ENCODE assay signal across 9 cellular contexts in the genomic region with DNA sequence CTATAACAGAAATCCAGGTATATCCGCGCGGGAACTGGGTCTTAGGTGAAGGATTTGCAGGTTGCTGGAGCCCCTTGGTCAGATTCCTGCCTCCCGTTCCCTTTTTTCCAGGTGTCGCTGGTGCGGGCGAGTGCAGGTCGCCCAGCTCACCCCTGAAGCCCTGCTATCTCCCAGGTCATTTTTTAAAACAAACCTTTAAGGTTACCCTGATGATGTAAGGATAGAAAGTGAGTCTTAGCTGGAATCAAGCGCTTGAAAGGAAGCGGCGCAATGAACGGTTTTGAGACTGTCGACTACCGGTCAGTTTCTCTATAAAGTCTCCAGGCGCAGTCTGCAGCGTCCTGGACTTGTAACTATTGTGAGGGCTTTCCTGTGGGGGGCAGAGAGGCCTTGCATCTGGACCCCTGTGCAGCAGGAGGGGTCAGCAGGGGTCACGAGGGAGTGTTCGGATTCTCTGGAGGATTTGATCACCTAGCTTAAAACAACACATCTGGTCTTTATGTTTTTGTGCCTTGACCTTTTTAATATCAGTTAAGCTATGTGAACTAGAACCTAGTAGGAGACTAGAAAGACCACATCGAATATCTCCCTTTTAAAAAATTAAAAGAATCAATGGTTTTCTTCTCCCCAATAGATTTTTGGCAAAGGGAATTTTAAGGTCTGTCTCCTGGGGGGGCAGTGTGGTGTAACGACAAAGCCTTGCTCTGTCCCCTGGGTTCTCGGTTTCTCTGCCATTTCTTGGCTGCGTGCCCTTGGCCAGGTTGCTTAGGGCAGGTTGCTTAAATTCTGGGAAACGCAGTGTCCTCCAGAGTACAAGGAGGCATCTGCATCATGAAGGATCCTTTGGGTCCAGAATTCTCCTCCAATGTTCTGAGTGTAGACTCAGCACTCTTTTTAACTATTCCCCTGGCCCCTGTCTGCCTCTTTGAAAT. TPM values are rescaled to one million over a fixed set of nuclear protein-coding genes. Genes with fewer than 3 reads are reported as not detected.
DNase-seq lines count a peak whose midpoint lies in the region; ATAC-seq and TF ChIP-seq lines count a peak whose summit lies in the region.
"Had no signal": no experiment of that assay in that cellular context is flagged by ENCODE, and none has a peak within 500 bp of the region (broad histone marks: within the 10 kb centered on the region; RNA-seq: fewer than 3 reads in every experiment).

No MANE protein-coding gene starts in this region.

- H2BK12ac ChIP-seq in mesenchymal stem cell (ENCODE audit: low read length in 2 of 2): no peak overlapping the region

- 15% methylated on average over 17 of the region's 23 CpGs for WGBS in mesenchymal stem cell

- H3K9me3 ChIP-seq in MG63 (no peaks in the 10 kb centered on the region), colonic mucosa (no peaks in the 10 kb centered on the region), mesenchymal stem cell (ENCODE audit: control insufficient read depth, low read length) (no peaks in the 10 kb centered on the region)

- peak overlapping the region in 1 of 2 experiments; percentile 31 for H3K23ac ChIP-seq in mesenchymal stem cell (ENCODE audit: low read length in 2 of 2)

- no peaks in the 10 kb centered on the region for H3K4me1 ChIP-seq in colonic mucosa
- H3K4me1 ChIP-seq in mesenchymal stem cell (ENCODE audit: control insufficient read depth, insufficient read depth, low read depth, low read length): peaks cover 31% of the 10 kb centered on the region

- H2AFZ ChIP-seq in mesenchymal stem cell (ENCODE audit: low read depth, low read length): no peak overlapping the region

- no peak overlapping the region for H3K14ac ChIP-seq in mesenchymal stem cell (ENCODE audit: low read length in 2 of 2)

- H2BK120ac ChIP-seq in mesenchymal stem cell (ENCODE audit: low read depth, low read length): no peak overlapping the region

- H4K8ac ChIP-seq in mesenchymal stem cell (ENCODE audit: low read length): no peak overlapping the region

- no peak overlapping the region for H2BK5ac ChIP-seq in mesenchymal stem cell (ENCODE audit: low read depth, low read length, poor library complexity, severe bottlenecking)

- H3K27ac ChIP-seq in colonic mucosa: no peak overlapping the region
- H3K27ac ChIP-seq in mesenchymal stem cell (ENCODE audit: low read length, poor library complexity, severe bottlenecking): no peak overlapping the region

- peak overlapping the region; percentile 98 for H3K4me2 ChIP-seq in mesenchymal stem cell (ENCODE audit: low read length, poor library complexity, severe bottlenecking)

- H4K91ac ChIP-seq in mesenchymal stem cell (ENCODE audit: low read length): no peak overlapping the region

- H2BK15ac ChIP-seq in mesenchymal stem cell (ENCODE audit: low read depth, poor library complexity, severe bottlenecking): no peak overlapping the region

- H3K79me1 ChIP-seq in mesenchymal stem cell (replicated peaks; ENCODE audit: low read length, poor library complexity, severe bottlenecking): no peaks in the 10 kb centered on the region

- ATAC-seq in HG02588 (IDR thresholded peaks at IDR 0.05; ENCODE audit: unreplicated experiment) (no peak), GM18861 (IDR thresholded peaks at IDR 0.05; ENCODE audit: unreplicated experiment) (no peak), GM18858 (IDR thresholded peaks at IDR 0.05; ENCODE audit: unreplicated experiment) (no peak)

- no peaks in the 10 kb centered on the region for H3K36me3 ChIP-seq in MG63
- no peaks in the 10 kb centered on the region for H3K36me3 ChIP-seq in colonic mucosa
- H3K36me3 ChIP-seq in mesenchymal stem cell (ENCODE audit: control insufficient read depth in 1 of 2, insufficient read depth in 2 of 2, low read depth in 1 of 2, low read length in 2 of 2): no peaks in the 10 kb centered on the region

- intact Hi-C loops in colonic mucosa (cut with DNase I): no loop called here

- H3K4me3 ChIP-seq in MG63 (peak overlapping the region; percentile 49), colonic mucosa (peak overlapping the region; percentile 47), mesenchymal stem cell (ENCODE audit: insufficient read depth in 1 of 2, low read depth in 1 of 2, low read length in 2 of 2) (peak overlapping the region; percentile 71 to 85)

- H3K9ac ChIP-seq in colonic mucosa (ENCODE audit: low read depth in 2 of 2, low read length in 2 of 2): peak overlapping the region in 1 of 2 donors; percentile 31
- H3K9ac ChIP-seq in mesenchymal stem cell (ENCODE audit: low read length): peak overlapping the region; percentile 76

- H3K18ac ChIP-seq in mesenchymal stem cell (ENCODE audit: low read depth in 1 of 2, low read length in 2 of 2): no peak overlapping the region

- no peak overlapping the region for H2AK5ac ChIP-seq in mesenchymal stem cell (ENCODE audit: low read length, severe bottlenecking)

- no peak for TF ChIP-seq CTCF in colonic mucosa (IDR thresholded peaks at IDR 0.05)

- H3K4ac ChIP-seq in mesenchymal stem cell (ENCODE audit: low read depth in 1 of 2, low read length in 2 of 2): no peak overlapping the region

- H3K27me3 ChIP-seq in MG63 (peaks cover 17% of the 10 kb centered on the region), colonic mucosa (peaks cover 9% of the 10 kb centered on the region), mesenchymal stem cell (ENCODE audit: control insufficient read depth in 1 of 2, insufficient read depth in 1 of 2, low read length in 2 of 2) (peaks cover 29 to 32% of the 10 kb centered on the region in 2 experiments)

- DNase-seq in COLO668 (lab: John Stamatoyannopoulos, UW; ENCODE audit: unreplicated experiment) (peak; percentile 43), MG63 (no peak), colonic mucosa (no peak), mesenchymal stem cell (peak; percentile 28), NCI-H2227 (lab: John Stamatoyannopoulos, UW; ENCODE audit: unreplicated experiment) (no peak)

RNA-seq across cellular contexts. Expression of gene KIT, which starts 1.7 kb away (rescaled TPM):
- 0.03 and 0.07 TPM in 2 replicates for total RNA-seq in MG63 (2014; rRNA removed; shearing (Covaris generic); ENCODE audit: low replicate concordance)
- total RNA-seq in colonic mucosa: 1 to 10 TPM; 9.3 to 10.0 TPM
- 0.51 TPM for polyA plus RNA-seq in mesenchymal stem cell (2013, experiment 1 of 2)
- 0.53 TPM for polyA plus RNA-seq in mesenchymal stem cell (2013, experiment 2 of 2)
- total RNA-seq: LHCN-M2 had no signal

Comparison
In these comparisons a context has a peak if more than half of its experiments do, and no peak if none do; other contexts are left out.
1. DNase-seq: peak in COLO668 (single experiment) and mesenchymal stem cell (single experiment); none in MG63 (single experiment), colonic mucosa (single experiment) and NCI-H2227 (single experiment).
2. Peak in every context shown above with its lines, with median percentiles within 50 percentile points of each other: H3K4me3 ChIP-seq.